ENCODE assay signal across 23 cellular contexts in the genomic region with DNA sequence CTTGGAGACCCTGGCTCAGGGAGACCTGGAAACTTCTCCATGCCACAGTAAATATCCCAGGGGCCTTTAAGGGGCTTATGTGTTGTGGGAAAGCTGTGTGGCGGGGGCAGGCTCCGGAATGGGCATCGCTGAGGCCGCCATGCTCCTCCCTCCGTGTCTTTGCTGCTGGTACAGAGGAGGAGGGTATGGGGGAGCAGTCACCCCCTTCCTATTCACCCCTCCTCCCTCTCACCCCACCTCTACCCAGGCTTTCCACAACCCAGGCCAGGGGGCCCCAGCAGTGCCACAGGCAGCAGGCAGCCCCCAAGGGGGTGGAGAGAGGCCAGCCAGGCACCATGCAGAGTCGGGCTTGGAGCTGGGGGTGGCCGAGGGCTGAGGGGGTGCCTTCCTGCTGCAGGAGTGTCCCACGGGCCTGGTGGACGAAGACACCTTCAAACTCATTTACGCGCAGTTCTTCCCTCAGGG. TPM values are rescaled to one million over a fixed set of nuclear protein-coding genes. Genes with fewer than 3 reads are reported as not detected.
DNase-seq lines count a peak whose midpoint lies in the region; ATAC-seq, FAIRE-seq and TF ChIP-seq lines count a peak whose summit lies in the region.
"Had no signal": no experiment of that assay in that cellular context is flagged by ENCODE, and none has a peak within 500 bp of the region (broad histone marks: within the 10 kb centered on the region; RNA-seq: fewer than 3 reads in every experiment).

No MANE protein-coding gene starts in this region.

- H3K14ac ChIP-seq in mesenchymal stem cell (ENCODE audit: low read length in 2 of 2), result no peak overlapping the region

- WGBS in mesenchymal stem cell, result 92% methylated on average over 6 of the region's 11 CpGs
- WGBS in spleen, 5 donors, result 86 to 100% (median 89%) methylated on average over 7 to 11 of the region's 11 CpGs

- no peaks in the 10 kb centered on the region for H3K36me3 ChIP-seq in H7 (replicated peaks; ENCODE audit: control insufficient read depth, insufficient read depth, low read length)
- H3K36me3 ChIP-seq in mesenchymal stem cell (ENCODE audit: control insufficient read depth in 1 of 2, insufficient read depth in 2 of 2, low read depth in 1 of 2, low read length in 2 of 2), result peaks cover 0 to 67% of the 10 kb centered on the region in 2 experiments
- peaks cover 0 to 9% (median 2%) of the 10 kb centered on the region in 6 donors for H3K36me3 ChIP-seq in spleen
- H3K36me3 ChIP-seq: MG63, Peyer's patch had no signal

- H4K8ac ChIP-seq in mesenchymal stem cell (ENCODE audit: low read length), result no peak overlapping the region

- H3K9me3 ChIP-seq in mesenchymal stem cell (ENCODE audit: control insufficient read depth, low read length), result no peaks in the 10 kb centered on the region
- no peaks in the 10 kb centered on the region for H3K9me3 ChIP-seq in spleen
- H3K9me3 ChIP-seq: MG63, Peyer's patch had no signal

- H2BK15ac ChIP-seq in mesenchymal stem cell (ENCODE audit: low read depth, poor library complexity, severe bottlenecking), result no peak overlapping the region

- H3K23ac ChIP-seq in mesenchymal stem cell (ENCODE audit: low read length in 2 of 2), result no peak overlapping the region

- no peak overlapping the region for H2AFZ ChIP-seq in mesenchymal stem cell (ENCODE audit: low read depth, low read length)

- no peak for TF ChIP-seq POLR2A in spleen (IDR thresholded peaks at IDR 0.05)

- peaks cover 20% of the 10 kb centered on the region for H3K79me1 ChIP-seq in mesenchymal stem cell (replicated peaks; ENCODE audit: low read length, poor library complexity, severe bottlenecking)

- H3K27me3 ChIP-seq in H7 (ENCODE audit: control insufficient read depth, insufficient read depth, low read length) (no peaks in the 10 kb centered on the region), mesenchymal stem cell (ENCODE audit: control insufficient read depth in 1 of 2, insufficient read depth in 1 of 2, low read length in 2 of 2) (no peaks in the 10 kb centered on the region), spleen (replicated peaks in 1 of 7) (peaks cover 0 to 16% (median 0%) of the 10 kb centered on the region in 7 donors)
- H3K27me3 ChIP-seq: MG63, Peyer's patch had no signal

- no peak for TF ChIP-seq CTCF in spleen (IDR thresholded peaks at IDR 0.05 in 8 of 11, conservative IDR thresholded peaks at IDR 0.05 in 3 of 11)

- H3K27ac ChIP-seq in mesenchymal stem cell (ENCODE audit: low read length, poor library complexity, severe bottlenecking) (no peak overlapping the region), spleen (no peak overlapping the region)
- H3K27ac ChIP-seq: 22Rv1, Peyer's patch had no signal

- ATAC-seq in HG02870 (IDR thresholded peaks at IDR 0.05; ENCODE audit: unreplicated experiment) (no peak), GM21825 (IDR thresholded peaks at IDR 0.05; ENCODE audit: unreplicated experiment) (no peak)

- H2BK5ac ChIP-seq in mesenchymal stem cell (ENCODE audit: low read depth, low read length, poor library complexity, severe bottlenecking), result no peak overlapping the region

- peak overlapping the region; percentile 31 for H4K91ac ChIP-seq in mesenchymal stem cell (ENCODE audit: low read length)

- peaks cover 12% of the 10 kb centered on the region for H3K4me1 ChIP-seq in mesenchymal stem cell (ENCODE audit: control insufficient read depth, insufficient read depth, low read depth, low read length)
- no peaks in the 10 kb centered on the region for H3K4me1 ChIP-seq in spleen
- H3K4me1 ChIP-seq: Peyer's patch had no signal

- H3K4me2 ChIP-seq in mesenchymal stem cell (ENCODE audit: low read length, poor library complexity, severe bottlenecking), result no peak overlapping the region

- H3K9ac ChIP-seq in mesenchymal stem cell (ENCODE audit: low read length), result no peak overlapping the region

- intact Hi-C loops in spleen (cut with DNase I; ENCODE audit: low total_unique reads), result no loop called here

- FAIRE-seq in frontal cortex (lab: Jason Lieb, UNC), result no peak
- FAIRE-seq: GM18507 had no signal

- no peak overlapping the region for H2BK12ac ChIP-seq in mesenchymal stem cell (ENCODE audit: low read length in 2 of 2)

- DNase-seq in activated CD8-positive, alpha-beta memory T cell treated with anti-CD3 and anti-CD28 coated beads, Interleukin-2, amount 50 U/mL, for 48 hours, result peak; percentile 18
- no peak for DNase-seq in activated CD8-positive, alpha-beta memory T cell treated with anti-CD3 and anti-CD28 coated beads, Interleukin-2, amount 50 U/mL, for 4 hours
- DNase-seq in H7 (peak; percentile 36), mesenchymal stem cell (no peak), spleen (peak; percentile 41), frontal cortex (ENCODE audit: low spot score in 2 of 2) (no peak)
- DNase-seq: ACHN; C1 segment of cervical spinal cord; Calu3; CD8-positive, alpha-beta memory T cell; GDM1; GOT3; Kasumi-1; MG63; NCI-H1417; NCI-H187; NCI-H446; NCI-H526 had no signal

- no peak overlapping the region for H3K18ac ChIP-seq in mesenchymal stem cell (ENCODE audit: low read depth in 1 of 2, low read length in 2 of 2)

- H3K4ac ChIP-seq in mesenchymal stem cell (ENCODE audit: low read depth in 1 of 2, low read length in 2 of 2), result no peak overlapping the region

- H2AK5ac ChIP-seq in mesenchymal stem cell (ENCODE audit: low read length, severe bottlenecking), result no peak overlapping the region

- H3K4me3 ChIP-seq in H7 (ENCODE audit: insufficient read depth, low read depth, low read length) (no peak overlapping the region), mesenchymal stem cell (ENCODE audit: insufficient read depth in 1 of 2, low read depth in 1 of 2, low read length in 2 of 2) (no peak overlapping the region), spleen (no peak overlapping the region)
- H3K4me3 ChIP-seq: MG63, Peyer's patch had no signal

- no peak overlapping the region for H2BK120ac ChIP-seq in mesenchymal stem cell (ENCODE audit: low read depth, low read length)

RNA-seq across cellular contexts. Expression of gene FAHD2A, which starts 28.0 kb away (rescaled TPM):
- 37.1 and 49.3 TPM in 2 replicates for total RNA-seq in H7 (2014; rRNA removed; shearing (Covaris generic))
- polyA plus RNA-seq in mesenchymal stem cell (2013, experiment 1 of 2), result 10.7 TPM
- polyA plus RNA-seq in mesenchymal stem cell (2013, experiment 2 of 2), result 11.0 TPM
- 10 to 100 TPM; 16.3 to 23.7 (median 18.7) TPM for total RNA-seq in spleen
- 10 to 100 TPM; 10.9 to 17.5 (median 14.0) TPM for polyA plus RNA-seq in spleen
- total RNA-seq in frontal cortex, result 5.7 TPM

Comparison
In these comparisons a context has a peak if more than half of its experiments do, and no peak if none do; other contexts are left out.
1. DNase-seq: peak in activated CD8-positive, alpha-beta memory T cell treated with anti-CD3 and anti-CD28 coated beads, Interleukin-2, amount 50 U/mL, for 48 hours (single experiment), H7 (single experiment) and spleen (single experiment); none in activated CD8-positive, alpha-beta memory T cell treated with anti-CD3 and anti-CD28 coated beads, Interleukin-2, amount 50 U/mL, for 4 hours (single experiment), mesenchymal stem cell (single experiment) and frontal cortex (0 of 2).